10 cellular contexts compared by ENCODE assay signal in the genomic region with DNA sequence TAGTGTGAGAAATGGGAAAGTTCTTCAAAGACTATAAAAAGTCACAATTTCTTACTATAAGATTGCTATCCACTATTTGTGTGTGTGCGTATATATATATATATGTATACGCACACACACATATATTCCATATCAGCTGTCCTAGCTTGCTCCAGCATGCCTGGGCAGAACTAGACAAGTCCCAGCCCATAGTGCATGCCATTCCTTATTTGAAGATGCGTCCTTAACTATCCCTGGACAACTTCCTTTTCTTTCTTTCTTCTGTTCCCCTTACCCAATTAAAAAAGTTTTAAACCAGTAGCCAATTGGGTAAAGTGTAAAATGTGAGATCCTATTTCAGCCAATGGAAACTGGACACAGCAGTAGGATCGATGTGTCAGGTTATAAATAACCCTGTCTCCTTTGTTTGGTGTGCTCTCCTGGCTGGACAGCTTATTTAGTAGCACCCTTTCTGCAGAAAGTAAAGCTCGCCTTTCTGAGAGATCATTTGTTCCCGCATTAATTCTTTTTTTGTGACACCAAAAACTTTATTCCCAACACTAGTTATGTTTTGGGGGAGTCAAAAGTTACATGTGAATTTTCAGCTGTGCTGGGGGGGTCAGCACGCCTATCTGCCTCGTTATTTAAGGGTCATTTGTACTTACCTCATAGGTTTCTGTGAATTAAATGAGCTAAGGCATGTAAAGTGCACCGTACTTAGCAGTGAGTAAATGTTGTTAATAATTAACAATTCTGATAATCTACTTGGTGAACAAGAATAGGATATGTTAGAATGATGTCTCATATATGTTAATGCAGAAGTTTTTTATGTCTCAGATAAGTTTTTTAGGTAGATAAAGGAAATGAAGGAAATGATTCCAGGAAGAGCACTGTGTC. TPM values are rescaled to one million over a fixed set of nuclear protein-coding genes. Genes with fewer than 3 reads are reported as not detected.
DNase-seq lines count a peak whose midpoint lies in the region; ATAC-seq lines count a peak whose summit lies in the region.
"Had no signal": no experiment of that assay in that cellular context is flagged by ENCODE, and none has a peak within 500 bp of the region (broad histone marks: within the 10 kb centered on the region; RNA-seq: fewer than 3 reads in every experiment).

No MANE protein-coding gene starts in this region.

- no peak overlapping the region for H3K4me3 ChIP-seq in ACC112 (ENCODE audit: low read depth, low read length)
- H3K4me3 ChIP-seq: mucosa of descending colon, skin epidermis had no signal

- H3K27me3 ChIP-seq in ACC112 (ENCODE audit: insufficient read depth, low read length): no peaks in the 10 kb centered on the region

- H3K4me1 ChIP-seq in ACC112 (ENCODE audit: control insufficient read depth, insufficient read depth, low read length, unreplicated experiment): peaks cover 21% of the 10 kb centered on the region

- H2AFZ ChIP-seq in ACC112 (ENCODE audit: low read length, unreplicated experiment): no peak overlapping the region

- peaks cover 66% of the 10 kb centered on the region for H3K79me2 ChIP-seq in ACC112 (ENCODE audit: control insufficient read depth, insufficient read depth, low read length, unreplicated experiment)

- peak overlapping the region; percentile 61 for H3K27ac ChIP-seq in ACC112 (ENCODE audit: low read depth, low read length)
- H3K27ac ChIP-seq: skin epidermis had no signal

- H3K4me3 Mint-ChIP-seq in central memory CD8-positive, alpha-beta T cell: no peak overlapping the region

- H3K9me3 Mint-ChIP-seq in central memory CD8-positive, alpha-beta T cell: no peaks in the 10 kb centered on the region

- intact Hi-C loops in Right ventricle myocardium superior (cut with DNase I): no loop called here

- peaks cover 6% of the 10 kb centered on the region for H3K36me3 Mint-ChIP-seq in central memory CD8-positive, alpha-beta T cell (ENCODE audit: insufficient read depth)

- ATAC-seq in GM19025 (IDR thresholded peaks at IDR 0.05; ENCODE audit: low read depth, unreplicated experiment) (peak; percentile 34), HG02943 (IDR thresholded peaks at IDR 0.05; ENCODE audit: low read depth, unreplicated experiment) (peak; percentile 64), Right ventricle myocardium superior (ENCODE audit: poor library complexity) (no peak), GM21515 (IDR thresholded peaks at IDR 0.05; ENCODE audit: unreplicated experiment) (no peak)
- no peak for ATAC-seq in central memory CD8-positive, alpha-beta T cell (replicated peaks; ENCODE audit: extremely low read depth, poor library complexity, severe bottlenecking)

- no peaks in the 10 kb centered on the region for H3K36me3 ChIP-seq in ACC112 (ENCODE audit: insufficient read depth, low read length)

- H3K27ac Mint-ChIP-seq in central memory CD8-positive, alpha-beta T cell (ENCODE audit: low read depth): peak overlapping the region; percentile 38

- no peaks in the 10 kb centered on the region for H3K27me3 Mint-ChIP-seq in central memory CD8-positive, alpha-beta T cell

- DNase-seq in central memory CD8-positive, alpha-beta T cell (ENCODE audit: low spot score in 2 of 2): no peak
- DNase-seq in Right ventricle myocardium superior: no peak
- DNase-seq in GF-D8 (lab: John Stamatoyannopoulos, UW): no peak
- no peak for DNase-seq in mucosa of gallbladder (ENCODE audit: low spot score)
- DNase-seq: mucosa of descending colon had no signal

- peaks cover 21% of the 10 kb centered on the region for H3K4me1 Mint-ChIP-seq in central memory CD8-positive, alpha-beta T cell

RNA-seq across cellular contexts. Expression of gene KDM6A, which starts 40.9 kb away (rescaled TPM):
- total RNA-seq in Right ventricle myocardium superior (12.8 TPM), mucosa of gallbladder (41.1 TPM)

Comparison
In these comparisons a context has a peak if more than half of its experiments do, and no peak if none do; other contexts are left out.
1. ATAC-seq: peak in GM19025 (single experiment) and HG02943 (single experiment); none in central memory CD8-positive, alpha-beta T cell (single experiment), Right ventricle myocardium superior (single experiment) and GM21515 (single experiment).